In genomic region chr5:63535840-63536602, GRCh38 we compare ENCODE assay signal across 7 cellular contexts.
"Had no signal": no experiment of that assay in that cellular context is flagged by ENCODE, and none has a peak within 500 bp of the region (broad histone marks: within the 10 kb centered on the region; RNA-seq: fewer than 3 reads in every experiment).

No MANE protein-coding gene starts in this region.

- DNase-seq: H9, HCEC 1CT, KG1 had no signal

- H2AFZ ChIP-seq: GM23338 had no signal

- H3K27ac ChIP-seq: HL-60 had no signal

- FAIRE-seq: H1, H54 had no signal

- H3K4me3 ChIP-seq: GM23338 had no signal

- H3K4me2 ChIP-seq: GM23338 had no signal

- ATAC-seq: GM23338 had no signal
